ENCODE assay signal across 26 cellular contexts in genomic region chr1:211621471-211622198, GRCh38. TPM values are rescaled to one million over a fixed set of nuclear protein-coding genes. Genes with fewer than 3 reads are reported as not detected.
A peak's percentile ranks its signal among the peaks of the same experiment; 100 is the strongest.
DNase-seq lines count a peak whose midpoint lies in the region; ATAC-seq, FAIRE-seq and TF ChIP-seq lines count a peak whose summit lies in the region.
"Had no signal": no experiment of that assay in that cellular context is flagged by ENCODE, and none has a peak within 500 bp of the region (broad histone marks: within the 10 kb centered on the region; RNA-seq: fewer than 3 reads in every experiment).

No MANE protein-coding gene starts in this region.

- no peak overlapping the region for H3K4me3 ChIP-seq in IMR-90 (ENCODE audit: insufficient read depth, low read depth, low read length)
- H3K4me3 ChIP-seq in choroid plexus epithelial cell (ENCODE audit: low read depth, low read length), result no peak overlapping the region
- no peak overlapping the region for H3K4me3 ChIP-seq in HepG2 (replicated peaks in 1 of 3; ENCODE audit: insufficient read depth in 1 of 3, low read depth in 2 of 3, low read length in 3 of 3)
- no peak overlapping the region for H3K4me3 ChIP-seq in vagina
- H3K4me3 ChIP-seq: transverse colon had no signal

- no peak overlapping the region for H2AK9ac ChIP-seq in IMR-90 (replicated peaks; ENCODE audit: low read depth, low read length, poor library complexity)

- no peak for FAIRE-seq in HepG2 (lab: Jason Lieb, UNC)
- FAIRE-seq: frontal cortex, H1, TTC549 had no signal

- H2BK5ac ChIP-seq in IMR-90 (ENCODE audit: low read depth, low read length, poor library complexity, severe bottlenecking), result no peak overlapping the region

- H3K27me3 ChIP-seq in IMR-90 (ENCODE audit: control insufficient read depth, insufficient read depth, low read length) (no peaks in the 10 kb centered on the region), HepG2 (ENCODE audit: control insufficient read depth in 1 of 2, insufficient read depth in 2 of 2, low read length in 2 of 2) (peaks cover 0 to 2% of the 10 kb centered on the region in 2 experiments; a peak in 1 of 5 replicates), vagina (no peaks in the 10 kb centered on the region)
- H3K27me3 ChIP-seq: transverse colon had no signal

- H3K36me3 ChIP-seq in IMR-90 (ENCODE audit: control insufficient read depth, insufficient read depth, low read length) (no peaks in the 10 kb centered on the region), HepG2 (replicated peaks in 1 of 2; ENCODE audit: control insufficient read depth in 1 of 2, insufficient read depth in 2 of 2, low read length in 2 of 2) (no peaks in the 10 kb centered on the region), vagina (no peaks in the 10 kb centered on the region)
- H3K36me3 ChIP-seq: transverse colon had no signal

- in situ Hi-C loops in IMR-90 (cut with MboI; ENCODE audit: low sequenced_read_pairs) (no loop called here), HepG2 (cut with HindIII; ENCODE audit: extremely low pct_ligation_motif_present, low pct_unique_long_range_greater_than_20kb) (loop anchor here (5.0 kb wide), 1 partner anchor 44 kb away; the partner anchor contains the start of gene SLC30A1)

- no peak overlapping the region for H2AK5ac ChIP-seq in IMR-90 (ENCODE audit: low read depth, low read length)

- 63% methylated on average over 3 of the region's 6 CpGs; no CpG with 5 or more reads in 1 of the 2 experiments for WGBS in IMR-90 (ENCODE audit: extremely low coverage in 2 of 2, insufficient read length in 1 of 2), 2 experiments
- WGBS in HepG2 (ENCODE audit: low lambda C conversion rate), result 39% methylated on average over 4 of the region's 6 CpGs

- no peak overlapping the region for H4K5ac ChIP-seq in IMR-90 (ENCODE audit: low read depth, low read length)

- BruUV-seq in IMR-90 (replicated peaks; lab: Mats Ljungman, UMichigan) (no TSS peak), HepG2 (replicated peaks; lab: Mats Ljungman, UMichigan) (no TSS peak)

- peaks cover 3% of the 10 kb centered on the region; the same call in 1 of the 2 replicates for H3K4me1 ChIP-seq in IMR-90 (ENCODE audit: control insufficient read depth, insufficient read depth, low read length)
- peaks cover 69% of the 10 kb centered on the region for H3K4me1 ChIP-seq in HepG2 (ENCODE audit: insufficient read depth, low read length)
- peaks cover 9% of the 10 kb centered on the region for H3K4me1 ChIP-seq in vagina
- H3K4me1 ChIP-seq: transverse colon had no signal

- H3K4me2 ChIP-seq in IMR-90 (ENCODE audit: low read depth, low read length) (no peak overlapping the region), HepG2 (ENCODE audit: low read depth, low read length) (no peak overlapping the region; the same call in 1 of the 2 replicates)

- no peak overlapping the region for H2BK20ac ChIP-seq in IMR-90 (ENCODE audit: low read depth, low read length)

- H3K79me2 ChIP-seq in HepG2 (ENCODE audit: insufficient read depth, low read length), result no peaks in the 10 kb centered on the region

- POLR2A ChIA-PET in IMR-90 (lab: Charles Lee; ENCODE audit: unreplicated experiment), result no interaction called here
- POLR2A ChIA-PET in HepG2 (lab: Yijun Ruan, JAX), result interaction anchor here (0.6 kb wide), 1 partner anchor 15 kb away, joined by 3 read pairs; no protein-coding TSS in a partner anchor

- no peak overlapping the region for H2BK15ac ChIP-seq in IMR-90 (ENCODE audit: low read depth, low read length)

- TF ChIP-seq POLR2A in IMR-90 (IDR thresholded peaks at IDR 0.05; ENCODE audit: low read depth, low read length) (no peak), HepG2 (IDR thresholded peaks at IDR 0.05; ENCODE audit: insufficient read depth in 1 of 2, low read depth in 2 of 2, low read length in 2 of 2) (no peak), vagina (IDR thresholded peaks at IDR 0.05) (no peak)

- peak; percentile 35 for ATAC-seq in IMR-90 (ENCODE audit: low read depth)
- ATAC-seq in HepG2, result no peak
- no peak for ATAC-seq in HG03469 (IDR thresholded peaks at IDR 0.05; ENCODE audit: unreplicated experiment)
- ATAC-seq in HG03175 (IDR thresholded peaks at IDR 0.05; ENCODE audit: unreplicated experiment), result no peak
- ATAC-seq: activated CD8-positive, alpha-beta T cell treated with anti-CD3 and anti-CD28 coated beads, Interleukin-2, amount 10 ng/mL, durations not matched to agents 7 days and 5 days; activated T-cell treated with anti-CD3 and anti-CD28 coated beads, Interleukin-2, amount 50 U/mL, for 72 hours had no signal

- TF ChIP-seq CTCF in IMR-90 (conservative IDR thresholded peaks at IDR 0.05; ENCODE audit: low read depth, low read length) (no peak), choroid plexus epithelial cell (conservative IDR thresholded peaks at IDR 0.05; ENCODE audit: low read depth, low read length) (no peak), HepG2 (CRISPR knock-in tag; IDR thresholded peaks at IDR 0.05) (no peak), vagina (IDR thresholded peaks at IDR 0.05) (no peak)

- no peak overlapping the region for H3K56ac ChIP-seq in IMR-90 (ENCODE audit: extremely low read depth, insufficient read depth, low read length)

- dilution Hi-C loops in IMR-90 (cut with HindIII; ENCODE audit: low sequenced_read_pairs, unreplicated experiment), result no loop called here

- TF ChIP-seq RAD21 in IMR-90 (IDR thresholded peaks at IDR 0.05; ENCODE audit: low read length) (no peak), HepG2 (CRISPR knock-in tag; IDR thresholded peaks at IDR 0.05) (no peak)

- TF ChIP-seq EP300 in HepG2 (IDR thresholded peaks at IDR 0.05; ENCODE audit: low read depth in 2 of 2, low read length in 2 of 2), result no peak
- TF ChIP-seq EP300 in HepG2 (CRISPR knock-in tag; IDR thresholded peaks at IDR 0.05; ENCODE audit: borderline replicate concordance), result no peak

- peak; percentile 38 for DNase-seq in AG08396 (ENCODE audit: low spot score)
- peak; percentile 71 for DNase-seq in IMR-90
- DNase-seq in choroid plexus epithelial cell (ENCODE audit: low read depth), result peak; percentile 33
- DNase-seq in HepG2 (ENCODE audit: low spot score), result no peak
- DNase-seq in vagina (ENCODE audit: extremely low spot score in 2 of 2), result no peak
- no peak for DNase-seq in RKO (ENCODE audit: low spot score)
- DNase-seq: activated CD4-positive, alpha-beta T cell treated with anti-CD3 and anti-CD28 coated beads for 1 hour; activated CD8-positive, alpha-beta T cell treated with anti-CD3 and anti-CD28 coated beads, Interleukin-2, amount 10 ng/mL, durations not matched to agents 7 days and 5 days; activated naive CD4-positive, alpha-beta T cell treated with anti-CD3 and anti-CD28 coated beads, Interleukin-2, amount 10 ng/mL, durations not matched to agents 7 days and 5 days; activated T-cell treated with anti-CD3 and anti-CD28 coated beads, Interleukin-2, amount 50 U/mL, for 72 hours; amygdala; cerebellar nuclear complex; EL; islet precursor cell; mammary epithelial cell; NCI-H187 treated with DMSO at 0.1 percent for 48 hours; NCI-H69; SHP77; transverse colon had no signal

- peak overlapping the region; percentile 9 for H2AFZ ChIP-seq in IMR-90 (replicated peaks; ENCODE audit: low read length, poor library complexity)
- no peak overlapping the region for H2AFZ ChIP-seq in HepG2 (ENCODE audit: low read length)

- CTCF ChIA-PET in IMR-90 (lab: Yijun Ruan, JAX) (no interaction called here), HepG2 (lab: Yijun Ruan, JAX; ENCODE audit: low intra/inter-chr PET ratio, low total read pairs) (no interaction called here)

- H2BK120ac ChIP-seq in IMR-90 (ENCODE audit: low read depth, low read length), result no peak overlapping the region

- no peak overlapping the region for H3K23ac ChIP-seq in IMR-90 (ENCODE audit: low read depth, low read length)

- intact Hi-C loops in IMR-90 (cut with micrococcal nuclease) (no loop called here), HepG2 (cut with micrococcal nuclease; ENCODE audit: unreplicated experiment) (no loop called here), vagina (cut with DNase I) (no loop called here)

- H3K4ac ChIP-seq in IMR-90 (ENCODE audit: low read depth, low read length), result no peak overlapping the region

- H3K9me3 ChIP-seq in IMR-90 (ENCODE audit: control insufficient read depth, insufficient read depth, low read length), result no peaks in the 10 kb centered on the region
- H3K9me3 ChIP-seq in HepG2 (ENCODE audit: low read length), result no peaks in the 10 kb centered on the region
- H3K9me3 ChIP-seq in vagina, result no peaks in the 10 kb centered on the region
- H3K9me3 ChIP-seq: transverse colon had no signal

- no peak overlapping the region for H3K14ac ChIP-seq in IMR-90 (replicated peaks; ENCODE audit: low read depth, low read length)

- H4K8ac ChIP-seq in IMR-90 (ENCODE audit: low read depth in 2 of 2, low read length in 2 of 2), result no peak overlapping the region

- H4K20me1 ChIP-seq in IMR-90 (ENCODE audit: insufficient read depth, low read length) (no peaks in the 10 kb centered on the region), HepG2 (ENCODE audit: insufficient read depth, low read length) (no peaks in the 10 kb centered on the region)

- H3K9me1 ChIP-seq in IMR-90 (ENCODE audit: insufficient read depth, low read length), result peaks cover 5% of the 10 kb centered on the region; the same call in 1 of the 2 replicates

- no peak overlapping the region for H4K91ac ChIP-seq in IMR-90 (ENCODE audit: insufficient read depth, low read depth, low read length)

- no peaks in the 10 kb centered on the region for H3K79me1 ChIP-seq in IMR-90 (ENCODE audit: low read depth in 1 of 2, low read length in 2 of 2)

- no peak overlapping the region for H3K9ac ChIP-seq in IMR-90 (ENCODE audit: low read depth, low read length)
- no peak overlapping the region for H3K9ac ChIP-seq in HepG2 (ENCODE audit: insufficient read depth, low read depth, low read length)

- no peak overlapping the region for H3K18ac ChIP-seq in IMR-90 (ENCODE audit: low read depth, low read length)

- H3K27ac ChIP-seq in IMR-90 (ENCODE audit: insufficient read depth, low read length), result no peak overlapping the region
- no peak overlapping the region for H3K27ac ChIP-seq in HepG2 (ENCODE audit: extremely low read length, insufficient read depth, low read length)
- no peak overlapping the region for H3K27ac ChIP-seq in vagina
- H3K27ac ChIP-seq: C4-2B, epithelial cell of prostate, transverse colon had no signal

RNA-seq across cellular contexts. Expression of gene SLC30A1, which starts 42.7 kb away (rescaled TPM):
- total RNA-seq in IMR-90 (2012; rRNA removed), result 8.4 and 17.8 TPM in 2 replicates
- 4.2 and 5.4 TPM in 2 replicates for polyA plus RNA-seq in IMR-90 (2012; rRNA removed)
- polyA plus RNA-seq in IMR-90 (2012; cell fraction: cytosol; rRNA removed), result 3.2 and 4.6 TPM in 2 replicates
- 3.9 and 4.3 TPM in 2 replicates for polyA plus RNA-seq in IMR-90 (2012; cell fraction: nucleus; rRNA removed; ENCODE audit: low replicate concordance)
- total RNA-seq in HepG2 (2016; rRNA removed; fragmentation: Illumina TruSeq; extraction: Trizol), result 24.4 and 26.8 TPM in 2 replicates
- 3.1 and 3.8 TPM in 2 replicates for total RNA-seq in HepG2 (2016; cell fraction: cytosol; rRNA removed; fragmentation: Illumina TruSeq; extraction: Trizol; ENCODE audit: low read depth)
- total RNA-seq in HepG2 (2016; cell fraction: insoluble cytoplasmic fraction; rRNA removed; fragmentation: Illumina TruSeq; extraction: Trizol), result 25.5 and 28.3 TPM in 2 replicates
- 15.5 and 17.6 TPM in 2 replicates for total RNA-seq in HepG2 (2016; cell fraction: membrane; rRNA removed; fragmentation: Illumina TruSeq; extraction: Trizol)
- total RNA-seq in HepG2 (2016; cell fraction: nucleus; rRNA removed; fragmentation: Illumina TruSeq; extraction: Trizol), result 49.0 and 51.0 TPM in 2 replicates
- 5.8 and 5.9 TPM in 2 replicates for polyA plus RNA-seq in HepG2 (2011; rRNA removed)
- polyA plus RNA-seq in HepG2 (2011; cell fraction: cytosol; rRNA removed), result 3.5 and 4.9 TPM in 2 replicates
- 4.2 and 5.1 TPM in 2 replicates for polyA plus RNA-seq in HepG2 (2011; cell fraction: nucleus; rRNA removed)
- polyA plus RNA-seq in HepG2 (2012), result 18.3 and 19.9 TPM in 2 replicates
- polyA plus RNA-seq in HepG2 (2016; cell fraction: cytosol; fragmentation: Illumina TruSeq; extraction: Trizol; ENCODE audit: low read depth), result 2.5 and 2.6 TPM in 2 replicates
- 19.7 and 25.1 TPM in 2 replicates for polyA plus RNA-seq in HepG2 (2016; cell fraction: insoluble cytoplasmic fraction; fragmentation: Illumina TruSeq; extraction: Trizol; ENCODE audit: low read depth)
- 6.2 and 6.7 TPM in 2 replicates for polyA plus RNA-seq in HepG2 (2016; cell fraction: membrane; fragmentation: Illumina TruSeq; extraction: Trizol; ENCODE audit: low read depth)
- 53.6 and 54.2 TPM in 2 replicates for polyA plus RNA-seq in HepG2 (2016; cell fraction: nucleus; fragmentation: Illumina TruSeq; extraction: Trizol; ENCODE audit: insufficient read depth, low read depth)
- 9.6 and 24.6 TPM in 2 replicates for polyA minus RNA-seq in HepG2 (2011; rRNA and poly(A)+ RNA removed; ENCODE audit: low replicate concordance)
- polyA minus RNA-seq in HepG2 (2011; cell fraction: cytosol; rRNA and poly(A)+ RNA removed), result 10.8 and 15.0 TPM in 2 replicates
- 14.9 and 15.0 TPM in 2 replicates for polyA minus RNA-seq in HepG2 (2011; cell fraction: nucleus; rRNA and poly(A)+ RNA removed)
- total RNA-seq in vagina, result 19.2 TPM

RNA-seq across cellular contexts. Expression of gene NEK2, which starts 53.8 kb away (rescaled TPM):
- total RNA-seq in IMR-90 (2012; rRNA removed) (26.0 and 35.0 TPM in 2 replicates), HepG2 (2016; rRNA removed; fragmentation: Illumina TruSeq; extraction: Trizol) (40.8 and 57.5 TPM in 2 replicates), vagina (1.7 TPM)
- polyA plus RNA-seq in IMR-90 (2012; rRNA removed) (8.8 and 9.9 TPM in 2 replicates), HepG2 (2011; rRNA removed) (6.0 and 10.9 TPM in 2 replicates)
- polyA plus RNA-seq in IMR-90 (2012; cell fraction: cytosol; rRNA removed), result 2.7 and 6.4 TPM in 2 replicates
- polyA plus RNA-seq in IMR-90 (2012; cell fraction: nucleus; rRNA removed; ENCODE audit: low replicate concordance), result 0.98 and 2.7 TPM in 2 replicates
- total RNA-seq in HepG2 (2016; cell fraction: cytosol; rRNA removed; fragmentation: Illumina TruSeq; extraction: Trizol; ENCODE audit: low read depth), result 7.0 TPM in 2 replicates
- total RNA-seq in HepG2 (2016; cell fraction: insoluble cytoplasmic fraction; rRNA removed; fragmentation: Illumina TruSeq; extraction: Trizol), result 43.3 and 55.7 TPM in 2 replicates
- total RNA-seq in HepG2 (2016; cell fraction: membrane; rRNA removed; fragmentation: Illumina TruSeq; extraction: Trizol), result 15.1 and 15.5 TPM in 2 replicates
- 16.9 and 19.9 TPM in 2 replicates for total RNA-seq in HepG2 (2016; cell fraction: nucleus; rRNA removed; fragmentation: Illumina TruSeq; extraction: Trizol)
- polyA plus RNA-seq in HepG2 (2011; cell fraction: cytosol; rRNA removed), result 6.1 and 6.5 TPM in 2 replicates
- 4.6 TPM in 2 replicates for polyA plus RNA-seq in HepG2 (2011; cell fraction: nucleus; rRNA removed)
- polyA plus RNA-seq in HepG2 (2012), result 9.8 and 17.4 TPM in 2 replicates
- polyA plus RNA-seq in HepG2 (2016; cell fraction: cytosol; fragmentation: Illumina TruSeq; extraction: Trizol; ENCODE audit: low read depth), result 2.6 and 2.8 TPM in 2 replicates
- 41.0 and 43.9 TPM in 2 replicates for polyA plus RNA-seq in HepG2 (2016; cell fraction: insoluble cytoplasmic fraction; fragmentation: Illumina TruSeq; extraction: Trizol; ENCODE audit: low read depth)
- 5.1 and 5.7 TPM in 2 replicates for polyA plus RNA-seq in HepG2 (2016; cell fraction: membrane; fragmentation: Illumina TruSeq; extraction: Trizol; ENCODE audit: low read depth)
- 18.2 and 19.2 TPM in 2 replicates for polyA plus RNA-seq in HepG2 (2016; cell fraction: nucleus; fragmentation: Illumina TruSeq; extraction: Trizol; ENCODE audit: insufficient read depth, low read depth)
- 9.2 and 31.3 TPM in 2 replicates for polyA minus RNA-seq in HepG2 (2011; rRNA and poly(A)+ RNA removed; ENCODE audit: low replicate concordance)
- polyA minus RNA-seq in HepG2 (2011; cell fraction: cytosol; rRNA and poly(A)+ RNA removed), result 9.6 and 16.1 TPM in 2 replicates
- polyA minus RNA-seq in HepG2 (2011; cell fraction: nucleus; rRNA and poly(A)+ RNA removed), result 10.6 and 16.0 TPM in 2 replicates

Comparison
In these comparisons a context has a peak if more than half of its experiments do, and no peak if none do; other contexts are left out.
1. DNase-seq: peak in AG08396 (single experiment), IMR-90 (single experiment) and choroid plexus epithelial cell (single experiment); none in HepG2 (single experiment), vagina (0 of 2) and RKO (single experiment).